19 cellular contexts compared by ENCODE assay signal in the genomic region with DNA sequence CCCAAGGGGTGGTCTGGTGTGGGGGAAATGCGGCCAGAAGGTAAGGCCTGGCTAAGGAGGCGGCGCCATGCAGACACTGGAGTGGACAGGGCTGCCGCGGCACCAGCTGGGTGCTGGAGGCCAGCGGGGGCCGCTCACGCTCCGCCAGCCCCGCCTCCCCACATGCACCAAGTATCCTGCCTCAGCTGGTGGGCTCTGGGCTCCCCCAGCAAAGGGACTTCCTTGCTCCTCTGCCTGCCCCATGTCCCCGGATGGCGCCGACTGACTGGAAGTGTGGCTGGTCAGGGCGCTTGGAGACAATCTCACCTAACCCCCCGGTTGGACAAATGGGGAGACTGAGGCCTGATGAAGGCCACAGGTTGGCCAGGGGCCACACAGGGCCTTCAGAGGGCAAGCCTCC. TPM values are rescaled to one million over a fixed set of nuclear protein-coding genes. Genes with fewer than 3 reads are reported as not detected.
DNase-seq lines count a peak whose midpoint lies in the region; TF ChIP-seq lines count a peak whose summit lies in the region.
"Had no signal": no experiment of that assay in that cellular context is flagged by ENCODE, and none has a peak within 500 bp of the region (broad histone marks: within the 10 kb centered on the region; RNA-seq: fewer than 3 reads in every experiment).

No MANE protein-coding gene starts in this region.

- H3K4me3 ChIP-seq in adrenal gland (no peak overlapping the region), left ventricle myocardium inferior (no peak overlapping the region), mesenchymal stem cell (ENCODE audit: insufficient read depth in 1 of 2, low read depth in 1 of 2, low read length in 2 of 2) (no peak overlapping the region)
- H3K4me3 ChIP-seq: A549, GM23338, SK-N-MC had no signal

- no peak overlapping the region for H3K14ac ChIP-seq in mesenchymal stem cell (ENCODE audit: low read length in 2 of 2)

- H4K91ac ChIP-seq in mesenchymal stem cell (ENCODE audit: low read length) = no peak overlapping the region

- DNase-seq in adrenal gland (no peak), left ventricle myocardium inferior (no peak), mesenchymal stem cell (no peak), OCI-M1 (lab: John Stamatoyannopoulos, UW) (no peak), NCI-H2196 (lab: John Stamatoyannopoulos, UW; ENCODE audit: unreplicated experiment) (no peak)
- DNase-seq in activated CD4-positive, alpha-beta T cell treated with anti-CD3 and anti-CD28 coated beads for 4 hours = no peak
- DNase-seq: DMS53, GDM1, HCEC 1CT, MM.1S, NCI-H1048, NCI-H1417 treated with DMSO at 0.1 percent for 48 hours, NCI-H187, NCI-H446 treated with DMSO at 0.1 percent for 48 hours, NCI-H526 treated with DMSO at 0.1 percent for 48 hours, SHP77 treated with DMSO at 0.1 percent for 48 hours had no signal

- H3K23ac ChIP-seq in mesenchymal stem cell (ENCODE audit: low read length in 2 of 2) = no peak overlapping the region

- H2BK5ac ChIP-seq in mesenchymal stem cell (ENCODE audit: low read depth, low read length, poor library complexity, severe bottlenecking) = no peak overlapping the region

- no peak overlapping the region for H3K4ac ChIP-seq in mesenchymal stem cell (ENCODE audit: low read depth in 1 of 2, low read length in 2 of 2)

- no peaks in the 10 kb centered on the region for H3K9me3 ChIP-seq in adrenal gland (replicated peaks in 1 of 3)
- no peaks in the 10 kb centered on the region for H3K9me3 ChIP-seq in left ventricle myocardium inferior (replicated peaks)
- no peaks in the 10 kb centered on the region for H3K9me3 ChIP-seq in mesenchymal stem cell (ENCODE audit: control insufficient read depth, low read length)
- H3K9me3 ChIP-seq: A549 had no signal

- no peak overlapping the region for H4K8ac ChIP-seq in mesenchymal stem cell (ENCODE audit: low read length)

- H3K18ac ChIP-seq in mesenchymal stem cell (ENCODE audit: low read depth in 1 of 2, low read length in 2 of 2) = no peak overlapping the region

- H3K9ac ChIP-seq in mesenchymal stem cell (ENCODE audit: low read length) = no peak overlapping the region

- H3K4me1 ChIP-seq in adrenal gland (replicated peaks in 1 of 2) (peaks cover 0 to 12% of the 10 kb centered on the region in 2 donors), left ventricle myocardium inferior (peaks cover 25% of the 10 kb centered on the region), mesenchymal stem cell (ENCODE audit: control insufficient read depth, insufficient read depth, low read depth, low read length) (peaks cover 20% of the 10 kb centered on the region)
- H3K4me1 ChIP-seq: A549 had no signal

- no peak overlapping the region for H2BK15ac ChIP-seq in mesenchymal stem cell (ENCODE audit: low read depth, poor library complexity, severe bottlenecking)

- 85 to 97% (median 90%) methylated on average over 6 to 15 of the region's 15 CpGs for WGBS in adrenal gland, 4 donors
- 98% methylated on average over 15 of the region's 15 CpGs for WGBS in mesenchymal stem cell

- no peak for TF ChIP-seq CTCF in adrenal gland (IDR thresholded peaks at IDR 0.05)
- no peak for TF ChIP-seq CTCF in left ventricle myocardium inferior (IDR thresholded peaks at IDR 0.05; ENCODE audit: borderline replicate concordance)

- no peak overlapping the region for H3K4me2 ChIP-seq in mesenchymal stem cell (ENCODE audit: low read length, poor library complexity, severe bottlenecking)
- H3K4me2 ChIP-seq: A549, GM23338 had no signal

- intact Hi-C loops in adrenal gland (cut with DNase I) (no loop called here), left ventricle myocardium inferior (cut with micrococcal nuclease) (no loop called here)

- H2BK120ac ChIP-seq in mesenchymal stem cell (ENCODE audit: low read depth, low read length) = no peak overlapping the region

- no peaks in the 10 kb centered on the region for H3K27me3 ChIP-seq in adrenal gland
- H3K27me3 ChIP-seq in left ventricle myocardium inferior (ENCODE audit: low read depth) = no peaks in the 10 kb centered on the region
- no peaks in the 10 kb centered on the region for H3K27me3 ChIP-seq in mesenchymal stem cell (ENCODE audit: control insufficient read depth in 1 of 2, insufficient read depth in 1 of 2, low read length in 2 of 2)

- H2BK12ac ChIP-seq in mesenchymal stem cell (ENCODE audit: low read length in 2 of 2) = no peak overlapping the region

- H3K36me3 ChIP-seq in adrenal gland (replicated peaks in 1 of 2) = peaks cover 0 to 73% of the 10 kb centered on the region in 2 donors
- H3K36me3 ChIP-seq in left ventricle myocardium inferior = peaks cover 66% of the 10 kb centered on the region
- H3K36me3 ChIP-seq in mesenchymal stem cell (ENCODE audit: control insufficient read depth in 1 of 2, insufficient read depth in 2 of 2, low read depth in 1 of 2, low read length in 2 of 2) = peaks cover 75 to 79% of the 10 kb centered on the region in 2 experiments

- peak overlapping the region in 3 of 5 donors; percentile 43 to 49 (median 47) for H3K27ac ChIP-seq in adrenal gland
- peak overlapping the region; percentile 85 for H3K27ac ChIP-seq in left ventricle myocardium inferior (replicated peaks)
- H3K27ac ChIP-seq in mesenchymal stem cell (ENCODE audit: low read length, poor library complexity, severe bottlenecking) = peak overlapping the region; percentile 63
- H3K27ac ChIP-seq: A549, SK-N-MC had no signal

- H2AFZ ChIP-seq in mesenchymal stem cell (ENCODE audit: low read depth, low read length) = no peak overlapping the region
- H2AFZ ChIP-seq: GM23338 had no signal

- peak overlapping the region; percentile 1 for H2AK5ac ChIP-seq in mesenchymal stem cell (ENCODE audit: low read length, severe bottlenecking)

- peaks cover 29% of the 10 kb centered on the region for H3K79me1 ChIP-seq in mesenchymal stem cell (replicated peaks; ENCODE audit: low read length, poor library complexity, severe bottlenecking)

- TF ChIP-seq POLR2A in adrenal gland (IDR thresholded peaks at IDR 0.05) = no peak

RNA-seq across cellular contexts. Expression of gene CHADL, which starts 7.6 kb away (rescaled TPM):
- total RNA-seq in adrenal gland = 10 to 100 TPM in 1 of 8 donors, 1 to 10 TPM in 7; 2.0 to 10.2 (median 3.4) TPM
- 10 to 100 TPM in 1 of 3 donors, 1 to 10 TPM in 1, under 1 TPM in 1; 0.15 to 21.9 (median 9.2) TPM for polyA plus RNA-seq in adrenal gland
- total RNA-seq in left ventricle myocardium inferior = 10.3 TPM
- 0.22 TPM for polyA plus RNA-seq in mesenchymal stem cell (2013, experiment 1 of 2)
- polyA plus RNA-seq in mesenchymal stem cell (2013, experiment 2 of 2) = 0.22 TPM
- polyA plus RNA-seq: A549, GM23338 had no signal

RNA-seq across cellular contexts. Expression of gene RANGAP1, which starts 37.7 kb away (rescaled TPM):
- total RNA-seq in adrenal gland (100 to 1,000 TPM in 1 of 8 donors, 10 to 100 TPM in 7; 63.6 to 134 (median 77.4) TPM), left ventricle myocardium inferior (36.4 TPM)
- 10 to 100 TPM; 57.4 to 91.9 (median 78.8) TPM for polyA plus RNA-seq in adrenal gland
- 28.1 TPM for polyA plus RNA-seq in mesenchymal stem cell (2013, experiment 1 of 2)
- 27.9 TPM for polyA plus RNA-seq in mesenchymal stem cell (2013, experiment 2 of 2)

RNA-seq across cellular contexts. Expression of gene L3MBTL2, which starts 43.2 kb away (rescaled TPM):
- total RNA-seq in adrenal gland (10 to 100 TPM; 16.1 to 31.9 (median 26.4) TPM), left ventricle myocardium inferior (15.2 TPM)
- 10 to 100 TPM; 18.7 to 23.7 (median 21.4) TPM for polyA plus RNA-seq in adrenal gland
- 9.9 TPM for polyA plus RNA-seq in mesenchymal stem cell (2013, experiment 1 of 2)
- 9.7 TPM for polyA plus RNA-seq in mesenchymal stem cell (2013, experiment 2 of 2)

RNA-seq across cellular contexts. Expression of gene ZC3H7B, which starts 53.0 kb away (rescaled TPM):
- 100 to 1,000 TPM in 2 of 8 donors, 10 to 100 TPM in 6; 61.6 to 133 (median 83.3) TPM for total RNA-seq in adrenal gland
- 10 to 100 TPM; 31.2 to 71.5 (median 33.1) TPM for polyA plus RNA-seq in adrenal gland
- 39.1 TPM for total RNA-seq in left ventricle myocardium inferior
- polyA plus RNA-seq in mesenchymal stem cell (2013, experiment 1 of 2) = 47.1 TPM
- polyA plus RNA-seq in mesenchymal stem cell (2013, experiment 2 of 2) = 47.2 TPM
